Comparison of ENCODE assay signal across 28 cellular contexts in genomic region chr4:13455411-13455810, GRCh38. TPM values are rescaled to one million over a fixed set of nuclear protein-coding genes. Genes with fewer than 3 reads are reported as not detected.
DNase-seq lines count a peak whose midpoint lies in the region; ATAC-seq, FAIRE-seq and TF ChIP-seq lines count a peak whose summit lies in the region.
"Had no signal": no experiment of that assay in that cellular context is flagged by ENCODE, and none has a peak within 500 bp of the region (broad histone marks: within the 10 kb centered on the region; RNA-seq: fewer than 3 reads in every experiment).

No MANE protein-coding gene starts in this region.

- no peaks in the 10 kb centered on the region for H3K27me3 ChIP-seq in small intestine (ENCODE audit: control insufficient read depth in 2 of 2, insufficient read depth in 2 of 2, low read length in 2 of 2)
- H3K27me3 ChIP-seq in psoas muscle (ENCODE audit: insufficient read depth in 3 of 3, low read length in 2 of 3): no peaks in the 10 kb centered on the region
- H3K27me3 ChIP-seq: BLaER1, foreskin keratinocyte, heart right ventricle, neutrophil, thyroid gland, vagina had no signal

- ATAC-seq in GM18873 (IDR thresholded peaks at IDR 0.05; ENCODE audit: low FRiP score, unreplicated experiment): no peak
- ATAC-seq in psoas muscle: no peak
- ATAC-seq: foreskin keratinocyte; SK-N-SH treated with all-trans-retinoic acid at 6 μM for 48 hours; stimulated activated naive CD8-positive, alpha-beta T cell treated with anti-CD3 and anti-CD28 coated beads, Interleukin-15, amount 100 ng/mL, for 72 hours had no signal

- intact Hi-C loops in psoas muscle (cut with DNase I): no loop called here

- H3K36me3 ChIP-seq in small intestine (ENCODE audit: control insufficient read depth in 2 of 2, insufficient read depth in 2 of 2, low read length in 2 of 2) (peaks cover 3% of the 10 kb centered on the region in 2 donors), psoas muscle (ENCODE audit: insufficient read depth in 1 of 2, low read depth in 1 of 2) (peaks cover 0 to 4% of the 10 kb centered on the region in 2 donors)

- H3K27ac ChIP-seq in small intestine (ENCODE audit: low read depth in 1 of 2, low read length in 1 of 2) (no peak overlapping the region), psoas muscle (no peak overlapping the region)
- H3K27ac ChIP-seq: BLaER1, epithelial cell of prostate, foreskin keratinocyte, heart right ventricle, neutrophil, prostate gland, skin epidermis, thyroid gland, vagina had no signal

- FAIRE-seq in small intestine (lab: Jason Lieb, UNC): no peak
- FAIRE-seq: GM18507 had no signal

- H3K4me3 ChIP-seq in AG04449 (ENCODE audit: low read depth, low read length): no peak overlapping the region
- H3K4me3 ChIP-seq in small intestine (ENCODE audit: low read depth in 1 of 2, low read length in 2 of 2): no peak overlapping the region
- no peak overlapping the region for H3K4me3 ChIP-seq in psoas muscle
- H3K4me3 ChIP-seq: BLaER1, heart right ventricle, prostate gland, skin epidermis, thyroid gland, vagina had no signal

- DNase-seq in AG04449 (ENCODE audit: low read depth, low spot score): peak; percentile 58
- DNase-seq in ELR (ENCODE audit: low read depth): peak; percentile 2
- DNase-seq in astrocyte of the hippocampus (ENCODE audit: low read depth, low spot score): peak; percentile 11
- peak; percentile 61 for DNase-seq in islet precursor cell
- DNase-seq in small intestine: no peak
- DNase-seq in SW480 (ENCODE audit: low spot score): no peak
- DNase-seq in psoas muscle: no peak
- DNase-seq: activated CD4-positive, alpha-beta T cell treated with anti-CD3 and anti-CD28 coated beads for 4 hours; activated gamma-delta T cell; activated T-cell treated with anti-CD3 and anti-CD28 coated beads, Interleukin-2, amount 50 U/mL, for 24 hours; effector CD4-positive, alpha-beta T cell; foreskin keratinocyte; heart right ventricle; KG1; naive B cell; NCI-H1436 treated with DMSO at 0.1 percent for 48 hours; NCI-H510A; stimulated activated naive CD8-positive, alpha-beta T cell treated with anti-CD3 and anti-CD28 coated beads, Interleukin-15, amount 100 ng/mL, for 72 hours; thyroid gland had no signal

- CTCF ChIA-PET in AG04449 (lab: Yijun Ruan, JAX): no interaction called here

- H3K9me3 ChIP-seq in small intestine (ENCODE audit: control insufficient read depth, low read depth): no peaks in the 10 kb centered on the region
- H3K9me3 ChIP-seq in psoas muscle: no peaks in the 10 kb centered on the region
- H3K9me3 ChIP-seq: heart right ventricle, neutrophil, prostate gland, thyroid gland, vagina had no signal

- POLR2A ChIA-PET in AG04449 (lab: Yijun Ruan, JAX): no interaction called here

- TF ChIP-seq CTCF in AG04449 (IDR thresholded peaks at IDR 0.05; ENCODE audit: insufficient read depth, low read length, missing control alignments) (no peak), psoas muscle (IDR thresholded peaks at IDR 0.05) (no peak)

- no peaks in the 10 kb centered on the region for H3K4me1 ChIP-seq in small intestine (ENCODE audit: control insufficient read depth in 2 of 2, insufficient read depth in 1 of 2, low read depth in 1 of 2, low read length in 1 of 2)
- H3K4me1 ChIP-seq in psoas muscle: no peaks in the 10 kb centered on the region
- H3K4me1 ChIP-seq: BLaER1, foreskin keratinocyte, heart right ventricle, prostate gland, thyroid gland, vagina had no signal

- 93 to 97% (median 96%) methylated on average over 4 of the region's 4 CpGs for WGBS in small intestine, 3 donors
- 92 to 96% (median 92%) methylated on average over 4 of the region's 4 CpGs for WGBS in psoas muscle, 3 donors

RNA-seq across cellular contexts. Expression of gene RAB28, which starts 28.7 kb away (rescaled TPM):
- polyA plus RNA-seq in small intestine (10 to 100 TPM in 1 of 3 donors, 1 to 10 TPM in 2; 7.4 to 13.6 (median 8.4) TPM), psoas muscle (1 to 10 TPM; 5.2 to 9.0 (median 7.8) TPM)
- total RNA-seq in psoas muscle: 1 to 10 TPM; 5.1 to 6.9 (median 5.8) TPM

Comparison
In these comparisons a context has a peak if more than half of its experiments do, and no peak if none do; other contexts are left out.
1. DNase-seq: peak in AG04449 (single experiment), ELR (single experiment), astrocyte of the hippocampus (single experiment) and islet precursor cell (single experiment); none in small intestine (single experiment), SW480 (single experiment) and psoas muscle (0 of 2).